8 cellular contexts compared by ENCODE assay signal in genomic region chr6:11232968-11233626, GRCh38. TPM values are rescaled to one million over a fixed set of nuclear protein-coding genes. Genes with fewer than 3 reads are reported as not detected.
A peak's percentile ranks its signal among the peaks of the same experiment; 100 is the strongest.
DNase-seq lines count a peak whose midpoint lies in the region; ATAC-seq, FAIRE-seq and TF ChIP-seq lines count a peak whose summit lies in the region.

No MANE protein-coding gene starts in this region.

- CTCF ChIA-PET in RWPE1 (lab: Yijun Ruan, JAX), result no interaction called here

- H3K4me3 Mint-ChIP-seq in nephron, result peak overlapping the region; percentile 83 to 86 (median 84)

- no peaks in the 10 kb centered on the region for H3K9me3 Mint-ChIP-seq in nephron

- TF ChIP-seq POLR2A in GM12891 (IDR thresholded peaks at IDR 0.05; ENCODE audit: low read depth, low read length), result no peak

- POLR2A ChIA-PET in RWPE1 (lab: Yijun Ruan, JAX; ENCODE audit: low non-redundant PET), result interaction anchor here (0.6 kb wide), 2 partner anchors 10 to 85 kb away, joined by 3 read pairs; no protein-coding TSS in a partner anchor

- no peaks in the 10 kb centered on the region for H3K36me3 Mint-ChIP-seq in nephron (ENCODE audit: low read depth)

- peak overlapping the region; percentile 66 for H3K4me3 ChIP-seq in epithelial cell of esophagus (ENCODE audit: low read length)

- peaks cover 9% of the 10 kb centered on the region for H3K27me3 Mint-ChIP-seq in nephron (ENCODE audit: low read depth)

- ATAC-seq in HG02623 (IDR thresholded peaks at IDR 0.05; ENCODE audit: unreplicated experiment) (peak; percentile 6), GM18502 (IDR thresholded peaks at IDR 0.05; ENCODE audit: poor library complexity, unreplicated experiment) (no peak), HG03457 (IDR thresholded peaks at IDR 0.05; ENCODE audit: unreplicated experiment) (no peak)

- H3K27ac Mint-ChIP-seq in nephron, result peak overlapping the region; percentile 90 to 95 (median 94)

- H3K4me1 Mint-ChIP-seq in nephron, result peaks cover 55% of the 10 kb centered on the region

- DNase-seq in GM12891 (ENCODE audit: insufficient read length, low spot score), result no peak
- DNase-seq in RWPE1 (ENCODE audit: low spot score), result peak; percentile 19
- no peak for DNase-seq in epithelial cell of esophagus (ENCODE audit: low read depth)
- DNase-seq in cortex of kidney (lab: John Stamatoyannopoulos, UW), result no peak

- peak; percentile 50 for FAIRE-seq in GM12891 (lab: Jason Lieb, UNC)

- TF ChIP-seq CTCF in RWPE1 (conservative IDR thresholded peaks at IDR 0.05; ENCODE audit: low read depth), result no peak
- no peak for TF ChIP-seq CTCF in epithelial cell of esophagus (IDR thresholded peaks at IDR 0.05; ENCODE audit: insufficient read depth, low read depth, low read length, missing control alignments)
- TF ChIP-seq CTCF in nephron (IDR thresholded peaks at IDR 0.05; ENCODE audit: unreplicated experiment in 3 of 3), result no peak

- H3K27ac ChIP-seq in RWPE1, result peak overlapping the region; percentile 82

TF ChIP-seq in GM12891, 5 proteins besides CTCF, POLR2A, EP300 and RAD21:
- no peak for TF ChIP-seq TAF1 (IDR thresholded peaks at IDR 0.05; ENCODE audit: low read depth, low read length)
- no peak for TF ChIP-seq SPI1 (IDR thresholded peaks at IDR 0.05; ENCODE audit: low read depth, low read length)
- no peak for TF ChIP-seq PAX5 (IDR thresholded peaks at IDR 0.05; ENCODE audit: insufficient read depth, low read length, severe bottlenecking)
TF ChIP-seq in GM12891: peak in this region for 0.

RNA-seq across cellular contexts. Expression of gene NEDD9, which starts 0.6 kb away (rescaled TPM):
- 31.6 TPM for polyA plus RNA-seq in GM12891 (2012; ENCODE audit: low read depth, missing spikeins)
